Comparison of ENCODE assay signal across 12 cellular contexts in the genomic region with DNA sequence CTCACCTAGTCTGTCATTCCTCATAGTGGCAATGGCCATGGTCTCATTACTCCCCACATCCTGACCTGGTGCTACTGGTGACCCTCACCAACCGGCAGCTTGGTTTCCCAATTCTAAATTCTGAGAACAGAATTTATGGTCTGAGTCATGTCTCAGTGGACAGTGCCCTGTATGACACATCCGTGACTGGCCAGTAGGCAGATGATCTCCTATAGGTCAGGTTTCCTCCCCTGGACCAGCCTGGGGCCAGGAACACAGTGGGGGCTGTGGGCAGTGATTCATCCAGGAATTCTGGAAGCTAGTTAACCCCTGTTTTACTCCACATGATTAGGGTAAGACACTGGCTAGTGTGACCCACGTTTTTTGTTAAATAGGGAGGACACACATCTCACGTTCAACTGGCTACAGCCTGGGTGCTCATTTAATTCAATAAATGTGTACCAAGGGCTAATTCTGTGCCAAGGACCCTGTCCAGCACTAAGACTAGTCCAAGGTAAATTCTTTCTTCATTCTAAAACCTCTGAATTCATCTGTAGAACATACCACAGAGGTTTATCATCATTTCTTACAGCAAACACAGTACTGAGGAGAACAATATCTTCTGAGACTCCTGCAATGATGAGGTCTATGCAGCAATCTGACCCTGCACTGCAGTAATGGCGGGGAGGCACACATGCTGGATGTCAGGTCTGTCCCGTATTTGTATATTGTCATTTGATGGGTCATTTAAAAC.
A peak's percentile ranks its signal among the peaks of the same experiment; 100 is the strongest.
DNase-seq lines count a peak whose midpoint lies in the region; ATAC-seq, FAIRE-seq and TF ChIP-seq lines count a peak whose summit lies in the region.
"Had no signal": no experiment of that assay in that cellular context is flagged by ENCODE, and none has a peak within 500 bp of the region (broad histone marks: within the 10 kb centered on the region; RNA-seq: fewer than 3 reads in every experiment).

No MANE protein-coding gene starts in this region.

- H4K20me1 ChIP-seq in astrocyte (ENCODE audit: insufficient read depth, low read length): no peaks in the 10 kb centered on the region

- H3K27me3 Mint-ChIP-seq in astrocyte (ENCODE audit: low read depth, unreplicated experiment): no peaks in the 10 kb centered on the region

- H3K9ac ChIP-seq in astrocyte (ENCODE audit: low read length): no peak overlapping the region

- H3K4me3 Mint-ChIP-seq in astrocyte (ENCODE audit: unreplicated experiment): no peak overlapping the region

- no peaks in the 10 kb centered on the region for H3K9me3 ChIP-seq in astrocyte (ENCODE audit: insufficient read depth, low read depth, low read length)
- peaks cover 11% of the 10 kb centered on the region for H3K9me3 ChIP-seq in lower lobe of right lung

- peak; percentile 80 for FAIRE-seq in astrocyte (lab: Jason Lieb, UNC)

- peaks cover 2% of the 10 kb centered on the region for H3K36me3 Mint-ChIP-seq in astrocyte (ENCODE audit: low read depth, unreplicated experiment)

- TF ChIP-seq CTCF in astrocyte (IDR thresholded peaks at IDR 0.05; ENCODE audit: insufficient read depth, low read depth, low read length): no peak
- TF ChIP-seq CTCF in lower lobe of right lung (IDR thresholded peaks at IDR 0.05): no peak

- intact Hi-C loops in lower lobe of right lung (cut with DNase I): no loop called here

- H3K4me1 Mint-ChIP-seq in astrocyte (ENCODE audit: low read depth, unreplicated experiment): peaks cover 23% of the 10 kb centered on the region

- H2AFZ ChIP-seq in ACC112 (ENCODE audit: low read length, unreplicated experiment) (no peak overlapping the region), astrocyte (ENCODE audit: low read depth, low read length) (no peak overlapping the region)

- H3K27ac ChIP-seq in ACC112 (ENCODE audit: low read depth, low read length) (peak overlapping the region; percentile 88), astrocyte (ENCODE audit: low read depth, low read length) (peak overlapping the region; percentile 65), lower lobe of right lung (no peak overlapping the region)

- peaks cover 25% of the 10 kb centered on the region for H3K4me1 ChIP-seq in ACC112 (ENCODE audit: control insufficient read depth, insufficient read depth, low read length, unreplicated experiment)
- H3K4me1 ChIP-seq in astrocyte (ENCODE audit: insufficient read depth, low read length): peaks cover 19% of the 10 kb centered on the region
- H3K4me1 ChIP-seq in lower lobe of right lung: no peaks in the 10 kb centered on the region

- peaks cover 8% of the 10 kb centered on the region for H3K9me3 Mint-ChIP-seq in astrocyte (ENCODE audit: unreplicated experiment)

- DNase-seq in HS-5 (ENCODE audit: low read depth): peak; percentile 96
- DNase-seq in astrocyte (ENCODE audit: low read depth): peak; percentile 88
- DNase-seq in iPS-NIHi7 (ENCODE audit: extremely low spot score): peak; percentile 30
- DNase-seq in GM19238 (ENCODE audit: insufficient read length, low spot score): no peak
- no peak for DNase-seq in NCI-H1105 treated with DMSO at 0.1 percent for 48 hours (lab: John Stamatoyannopoulos, UW)
- DNase-seq in lower lobe of right lung: no peak
- DNase-seq: activated CD4-positive, alpha-beta T cell treated with anti-CD3 and anti-CD28 coated beads for 4 hours; activated gamma-delta T cell treated with Interleukin-2 at 50 U/mL for 16 hours; NCI-H2107; stimulated activated CD4-positive, alpha-beta T cell treated with anti-CD3 and anti-CD28 coated beads, Interleukin-4, amount 100 ng/mL, for 24 hours had no signal

- peak overlapping the region; percentile 59 for H3K27ac Mint-ChIP-seq in astrocyte (ENCODE audit: unreplicated experiment)

- H3K36me3 ChIP-seq in ACC112 (ENCODE audit: insufficient read depth, low read length) (no peaks in the 10 kb centered on the region), astrocyte (ENCODE audit: insufficient read depth, low read length) (no peaks in the 10 kb centered on the region), lower lobe of right lung (no peaks in the 10 kb centered on the region)

- ATAC-seq in GM19351 (IDR thresholded peaks at IDR 0.05; ENCODE audit: unreplicated experiment) (no peak), lower lobe of right lung (no peak)

- no peaks in the 10 kb centered on the region for H3K79me2 ChIP-seq in ACC112 (ENCODE audit: control insufficient read depth, insufficient read depth, low read length, unreplicated experiment)
- no peaks in the 10 kb centered on the region for H3K79me2 ChIP-seq in astrocyte (ENCODE audit: insufficient read depth, low read length)

- H3K27me3 ChIP-seq in ACC112 (ENCODE audit: insufficient read depth, low read length): no peaks in the 10 kb centered on the region
- no peaks in the 10 kb centered on the region for H3K27me3 ChIP-seq in astrocyte (ENCODE audit: insufficient read depth, low read length)
- no peaks in the 10 kb centered on the region for H3K27me3 ChIP-seq in lower lobe of right lung (ENCODE audit: low read depth)

- peak overlapping the region; percentile 64 for H3K4me2 ChIP-seq in astrocyte (ENCODE audit: low read length)

- H3K4me3 ChIP-seq in ACC112 (ENCODE audit: low read depth, low read length) (peak overlapping the region; percentile 17; the same call in 1 of the 2 replicates), astrocyte (ENCODE audit: insufficient read depth, low read depth, low read length) (no peak overlapping the region), lower lobe of right lung (no peak overlapping the region)

Comparison
In these comparisons a context has a peak if more than half of its experiments do, and no peak if none do; other contexts are left out.
1. DNase-seq: peak in HS-5 (single experiment), astrocyte (single experiment) and iPS-NIHi7 (single experiment); none in GM19238 (single experiment), NCI-H1105 treated with DMSO at 0.1 percent for 48 hours (single experiment) and lower lobe of right lung (single experiment).